Comparison of ENCODE assay signal across 1 cellular context in the genomic region with DNA sequence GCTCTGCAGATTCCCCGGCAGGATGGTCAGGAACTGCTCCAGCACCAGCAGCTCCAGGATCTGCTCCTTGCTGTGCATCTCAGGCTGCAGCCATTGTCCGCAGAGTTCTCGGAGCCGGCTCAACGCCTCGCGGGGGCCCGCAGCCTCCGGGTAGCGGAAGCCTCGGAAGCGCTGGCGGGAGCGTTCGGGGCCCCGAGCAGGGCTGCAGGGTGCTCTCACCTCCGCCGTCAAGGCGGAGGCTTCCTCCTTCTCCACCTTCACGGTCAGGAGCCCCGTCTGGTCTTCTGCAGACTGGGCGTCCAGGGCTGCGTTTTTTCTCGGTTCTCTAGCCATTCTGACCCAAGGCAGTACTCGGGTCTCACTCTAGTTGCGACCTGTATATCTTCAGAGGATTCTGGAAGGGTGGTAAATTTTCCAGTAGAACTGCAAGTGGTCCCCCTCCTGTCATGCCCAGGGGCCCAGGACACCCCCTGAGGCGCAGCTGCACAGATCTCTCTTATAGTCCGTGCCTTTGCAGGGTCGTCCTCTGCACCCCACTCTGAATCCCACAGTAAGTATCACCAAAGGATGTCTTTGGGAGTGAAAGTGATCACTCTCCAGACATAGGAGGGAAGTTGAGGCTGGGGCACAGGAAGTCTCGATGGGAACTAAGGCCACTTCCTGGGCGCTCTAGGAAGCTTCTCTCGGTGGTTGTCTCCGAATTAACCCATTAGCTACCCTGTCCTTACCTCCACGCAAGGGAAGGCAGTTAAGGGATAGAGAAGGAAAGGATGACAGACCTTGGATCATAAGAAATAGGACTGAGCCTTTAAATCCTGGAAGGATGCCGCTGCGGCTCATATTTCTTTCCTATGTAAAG.
TF ChIP-seq lines count a peak whose summit lies in the region.

Gene ZKSCAN4, minus strand, starts transcription at position 622 of the 859 bp plus-strand sequence. Its CDS starts 289 bp downstream, at position 333.

TF ChIP-seq in HEK293, 187 proteins besides CTCF, POLR2A, EP300 and RAD21 (continued from another document and continues in another):
- TF ChIP-seq ZNF280D (tag by site-specific recombination; IDR thresholded peaks at IDR 0.05) (no peak), ZNF292 (tag by site-specific recombination; IDR thresholded peaks at IDR 0.05; ENCODE audit: borderline replicate concordance, low read depth) (no peak), ZNF404 (tag by site-specific recombination; IDR thresholded peaks at IDR 0.05) (no peak), ZNF266 (tag by site-specific recombination; IDR thresholded peaks at IDR 0.05; ENCODE audit: low read depth) (no peak), ZNF514 (tag by site-specific recombination; IDR thresholded peaks at IDR 0.05) (no peak), ZNF610 (tag by site-specific recombination; IDR thresholded peaks at IDR 0.05; ENCODE audit: borderline replicate concordance) (no peak), HOXA7 (CRISPR knock-in tag; IDR thresholded peaks at IDR 0.05; ENCODE audit: borderline replicate concordance) (no peak), ZBTB44 (tag by site-specific recombination; IDR thresholded peaks at IDR 0.05) (no peak), ZNF510 (tag by site-specific recombination; IDR thresholded peaks at IDR 0.05; ENCODE audit: insufficient replicate concordance) (no peak), REST (tag by site-specific recombination; IDR thresholded peaks at IDR 0.05) (peak; percentile 13; the same call in 1 of the 2 replicates), MYNN (tag by site-specific recombination; IDR thresholded peaks at IDR 0.05; ENCODE audit: borderline replicate concordance) (no peak), PRDM4 (tag by site-specific recombination; IDR thresholded peaks at IDR 0.05) (0 out of 2 replicates have a peak, but pooled peaks have one; percentile 8), ZBTB21 (tag by site-specific recombination; IDR thresholded peaks at IDR 0.05) (peak; percentile 42; the same call in 1 of the 2 replicates), SP7 (tag by site-specific recombination; IDR thresholded peaks at IDR 0.05) (peak; percentile 71), ZNF843 (tag by site-specific recombination; IDR thresholded peaks at IDR 0.05) (0 out of 2 replicates have a peak, but pooled peaks have one; percentile 28), ZNF76 (tag by site-specific recombination; IDR thresholded peaks at IDR 0.05; ENCODE audit: borderline replicate concordance, low read depth) (peak; percentile 73; the same call in 1 of the 2 replicates), ZNF776 (tag by site-specific recombination; IDR thresholded peaks at IDR 0.05; ENCODE audit: borderline replicate concordance) (no peak), ZNF239 (tag by site-specific recombination; IDR thresholded peaks at IDR 0.05) (no peak), ZNF777 (tag by site-specific recombination; IDR thresholded peaks at IDR 0.05; ENCODE audit: borderline replicate concordance) (no peak), ZNF544 (tag by site-specific recombination; IDR thresholded peaks at IDR 0.05) (no peak), ZNF555 (tag by site-specific recombination; conservative IDR thresholded peaks at IDR 0.05) (no peak), GLIS2 (tag by site-specific recombination; IDR thresholded peaks at IDR 0.05) (peak; percentile 25), ZNF48 (tag by site-specific recombination; IDR thresholded peaks at IDR 0.05) (no peak), ZNF707 (tag by site-specific recombination; IDR thresholded peaks at IDR 0.05) (no peak), KLF7 (tag by site-specific recombination; IDR thresholded peaks at IDR 0.05; ENCODE audit: borderline replicate concordance) (peak; percentile 20; the same call in 1 of the 2 replicates), WT1 (tag by site-specific recombination; IDR thresholded peaks at IDR 0.05) (no peak), PRDM1 (tag by site-specific recombination; IDR thresholded peaks at IDR 0.05) (peak; percentile 91)
- TF ChIP-seq, protein P1, sequence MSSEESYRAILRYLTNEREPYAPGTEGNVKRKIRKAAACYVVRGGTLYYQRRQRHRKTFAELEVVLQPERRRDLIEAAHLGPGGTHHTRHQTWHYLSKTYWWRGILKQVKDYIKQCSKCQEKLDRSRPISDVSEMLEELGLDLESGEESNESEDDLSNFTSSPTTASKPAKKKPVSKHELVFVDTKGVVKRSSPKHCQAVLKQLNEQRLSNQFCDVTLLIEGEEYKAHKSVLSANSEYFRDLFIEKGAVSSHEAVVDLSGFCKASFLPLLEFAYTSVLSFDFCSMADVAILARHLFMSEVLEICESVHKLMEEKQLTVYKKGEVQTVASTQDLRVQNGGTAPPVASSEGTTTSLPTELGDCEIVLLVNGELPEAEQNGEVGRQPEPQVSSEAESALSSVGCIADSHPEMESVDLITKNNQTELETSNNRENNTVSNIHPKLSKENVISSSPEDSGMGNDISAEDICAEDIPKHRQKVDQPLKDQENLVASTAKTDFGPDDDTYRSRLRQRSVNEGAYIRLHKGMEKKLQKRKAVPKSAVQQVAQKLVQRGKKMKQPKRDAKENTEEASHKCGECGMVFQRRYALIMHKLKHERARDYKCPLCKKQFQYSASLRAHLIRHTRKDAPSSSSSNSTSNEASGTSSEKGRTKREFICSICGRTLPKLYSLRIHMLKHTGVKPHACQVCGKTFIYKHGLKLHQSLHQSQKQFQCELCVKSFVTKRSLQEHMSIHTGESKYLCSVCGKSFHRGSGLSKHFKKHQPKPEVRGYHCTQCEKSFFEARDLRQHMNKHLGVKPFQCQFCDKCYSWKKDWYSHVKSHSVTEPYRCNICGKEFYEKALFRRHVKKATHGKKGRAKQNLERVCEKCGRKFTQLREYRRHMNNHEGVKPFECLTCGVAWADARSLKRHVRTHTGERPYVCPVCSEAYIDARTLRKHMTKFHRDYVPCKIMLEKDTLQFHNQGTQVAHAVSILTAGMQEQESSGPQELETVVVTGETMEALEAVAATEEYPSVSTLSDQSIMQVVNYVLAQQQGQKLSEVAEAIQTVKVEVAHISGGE (tag by site-specific recombination; conservative IDR thresholded peaks at IDR 0.05; ENCODE audit: low read depth), result peak; percentile 98
- TF ChIP-seq, protein P2, sequence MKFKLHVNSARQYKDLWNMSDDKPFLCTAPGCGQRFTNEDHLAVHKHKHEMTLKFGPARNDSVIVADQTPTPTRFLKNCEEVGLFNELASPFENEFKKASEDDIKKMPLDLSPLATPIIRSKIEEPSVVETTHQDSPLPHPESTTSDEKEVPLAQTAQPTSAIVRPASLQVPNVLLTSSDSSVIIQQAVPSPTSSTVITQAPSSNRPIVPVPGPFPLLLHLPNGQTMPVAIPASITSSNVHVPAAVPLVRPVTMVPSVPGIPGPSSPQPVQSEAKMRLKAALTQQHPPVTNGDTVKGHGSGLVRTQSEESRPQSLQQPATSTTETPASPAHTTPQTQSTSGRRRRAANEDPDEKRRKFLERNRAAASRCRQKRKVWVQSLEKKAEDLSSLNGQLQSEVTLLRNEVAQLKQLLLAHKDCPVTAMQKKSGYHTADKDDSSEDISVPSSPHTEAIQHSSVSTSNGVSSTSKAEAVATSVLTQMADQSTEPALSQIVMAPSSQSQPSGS (tag by site-specific recombination; IDR thresholded peaks at IDR 0.05; ENCODE audit: low read depth), result no peak
- TF ChIP-seq, protein P3, sequence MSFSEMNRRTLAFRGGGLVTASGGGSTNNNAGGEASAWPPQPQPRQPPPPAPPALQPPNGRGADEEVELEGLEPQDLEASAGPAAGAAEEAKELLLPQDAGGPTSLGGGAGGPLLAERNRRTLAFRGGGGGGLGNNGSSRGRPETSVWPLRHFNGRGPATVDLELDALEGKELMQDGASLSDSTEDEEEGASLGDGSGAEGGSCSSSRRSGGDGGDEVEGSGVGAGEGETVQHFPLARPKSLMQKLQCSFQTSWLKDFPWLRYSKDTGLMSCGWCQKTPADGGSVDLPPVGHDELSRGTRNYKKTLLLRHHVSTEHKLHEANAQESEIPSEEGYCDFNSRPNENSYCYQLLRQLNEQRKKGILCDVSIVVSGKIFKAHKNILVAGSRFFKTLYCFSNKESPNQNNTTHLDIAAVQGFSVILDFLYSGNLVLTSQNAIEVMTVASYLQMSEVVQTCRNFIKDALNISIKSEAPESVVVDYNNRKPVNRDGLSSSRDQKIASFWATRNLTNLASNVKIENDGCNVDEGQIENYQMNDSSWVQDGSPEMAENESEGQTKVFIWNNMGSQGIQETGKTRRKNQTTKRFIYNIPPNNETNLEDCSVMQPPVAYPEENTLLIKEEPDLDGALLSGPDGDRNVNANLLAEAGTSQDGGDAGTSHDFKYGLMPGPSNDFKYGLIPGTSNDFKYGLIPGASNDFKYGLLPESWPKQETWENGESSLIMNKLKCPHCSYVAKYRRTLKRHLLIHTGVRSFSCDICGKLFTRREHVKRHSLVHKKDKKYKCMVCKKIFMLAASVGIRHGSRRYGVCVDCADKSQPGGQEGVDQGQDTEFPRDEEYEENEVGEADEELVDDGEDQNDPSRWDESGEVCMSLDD (tag by site-specific recombination; IDR thresholded peaks at IDR 0.05), result peak; percentile 52; the same call in 1 of the 2 replicates
- TF ChIP-seq, protein P4, sequence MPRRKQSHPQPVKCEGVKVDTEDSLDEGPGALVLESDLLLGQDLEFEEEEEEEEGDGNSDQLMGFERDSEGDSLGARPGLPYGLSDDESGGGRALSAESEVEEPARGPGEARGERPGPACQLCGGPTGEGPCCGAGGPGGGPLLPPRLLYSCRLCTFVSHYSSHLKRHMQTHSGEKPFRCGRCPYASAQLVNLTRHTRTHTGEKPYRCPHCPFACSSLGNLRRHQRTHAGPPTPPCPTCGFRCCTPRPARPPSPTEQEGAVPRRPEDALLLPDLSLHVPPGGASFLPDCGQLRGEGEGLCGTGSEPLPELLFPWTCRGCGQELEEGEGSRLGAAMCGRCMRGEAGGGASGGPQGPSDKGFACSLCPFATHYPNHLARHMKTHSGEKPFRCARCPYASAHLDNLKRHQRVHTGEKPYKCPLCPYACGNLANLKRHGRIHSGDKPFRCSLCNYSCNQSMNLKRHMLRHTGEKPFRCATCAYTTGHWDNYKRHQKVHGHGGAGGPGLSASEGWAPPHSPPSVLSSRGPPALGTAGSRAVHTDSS (tag by site-specific recombination; IDR thresholded peaks at IDR 0.05), result no peak
